11 cellular contexts compared by ENCODE assay signal in the genomic region with DNA sequence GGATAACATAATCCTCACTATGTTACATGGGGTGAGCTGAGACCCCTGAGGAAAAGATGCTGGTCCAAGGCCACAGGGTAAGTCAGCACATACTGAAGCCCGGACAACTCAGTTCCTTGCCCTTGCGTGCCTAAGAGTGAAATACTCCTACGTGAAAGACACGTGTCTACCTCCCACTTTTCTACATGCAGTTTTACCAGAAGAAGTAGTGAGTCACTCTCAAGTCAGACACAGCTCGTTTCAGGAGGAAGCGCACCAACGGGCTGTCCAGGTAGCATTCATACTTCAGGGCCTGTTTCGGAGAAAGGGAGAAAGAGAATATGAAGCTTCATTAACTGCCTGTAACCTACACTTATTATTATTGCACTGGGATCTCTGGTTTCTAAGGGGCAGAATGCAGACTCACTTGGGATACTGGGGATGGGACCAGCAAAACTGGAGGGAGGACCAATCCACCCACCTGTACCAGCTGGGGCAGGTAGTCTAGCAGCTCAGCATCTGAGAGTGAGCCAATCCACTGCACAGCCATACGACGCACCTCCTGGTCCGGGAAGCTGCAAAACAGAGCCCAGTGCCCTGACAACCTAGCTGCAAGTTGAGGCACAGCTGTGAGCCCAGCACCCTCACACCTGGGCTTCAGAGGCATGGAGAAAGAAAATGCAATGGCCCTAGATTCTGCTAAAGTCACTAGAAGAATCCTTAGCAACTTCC. TPM values are rescaled to one million over a fixed set of nuclear protein-coding genes. Genes with fewer than 3 reads are reported as not detected.
A peak's percentile ranks its signal among the peaks of the same experiment; 100 is the strongest.
DNase-seq lines count a peak whose midpoint lies in the region; ATAC-seq and TF ChIP-seq lines count a peak whose summit lies in the region.
"Had no signal": no experiment of that assay in that cellular context is flagged by ENCODE, and none has a peak within 500 bp of the region (broad histone marks: within the 10 kb centered on the region; RNA-seq: fewer than 3 reads in every experiment).

No MANE protein-coding gene starts in this region.

- H3K27me3 ChIP-seq in foreskin keratinocyte, result no peaks in the 10 kb centered on the region
- H3K27me3 ChIP-seq in subcutaneous abdominal adipose tissue (ENCODE audit: control insufficient read depth in 5 of 5, insufficient read depth in 4 of 5, low read length in 5 of 5), result no peaks in the 10 kb centered on the region
- H3K27me3 ChIP-seq in A673 (replicated peaks; ENCODE audit: insufficient read depth, low read depth, low read length, poor library complexity), result no peaks in the 10 kb centered on the region

- peak overlapping the region; percentile 63 for H3K27ac Mint-ChIP-seq in activated CD4-positive, alpha-beta memory T cell treated with anti-CD3 and anti-CD28 coated beads, Interleukin-2, amount 10 ng/mL, durations not matched to agents 7 days and 5 days
- H3K27ac Mint-ChIP-seq: dendritic cell treated with granulocyte-macrophage colony-stimulating factor and Interleukin-4, amounts not matched to agents 40 ng/mL and 50 ng/mL, for 4 days; T-cell had no signal

- peaks cover 25% of the 10 kb centered on the region for H3K4me1 ChIP-seq in foreskin keratinocyte
- peaks cover 9 to 67% (median 61%) of the 10 kb centered on the region in 5 donors for H3K4me1 ChIP-seq in subcutaneous abdominal adipose tissue (ENCODE audit: control insufficient read depth in 5 of 5, insufficient read depth in 5 of 5, low read length in 5 of 5)
- H3K4me1 ChIP-seq in A673 (ENCODE audit: insufficient read depth, low read length, poor library complexity, severe bottlenecking), result peaks cover 7% of the 10 kb centered on the region

- H3K9ac ChIP-seq in subcutaneous abdominal adipose tissue (ENCODE audit: low read length in 5 of 5), result peak overlapping the region in 1 of 5 donors; percentile 63

- no TSS peak for BruUV-seq in A673 (replicated peaks; lab: Mats Ljungman, UMichigan)

- peak; percentile 44 for DNase-seq in activated CD4-positive, alpha-beta T cell treated with anti-CD3 and anti-CD28 coated beads for 48 hours
- no peak for DNase-seq in activated CD4-positive, alpha-beta T cell treated with anti-CD3 and anti-CD28 coated beads, Interleukin-2, amount 50 U/mL, for 4 hours
- peak; percentile 26 for DNase-seq in activated CD4-positive, alpha-beta memory T cell treated with anti-CD3 and anti-CD28 coated beads, Interleukin-2, amount 10 ng/mL, durations not matched to agents 7 days and 5 days
- peak; percentile 79 to 89 for DNase-seq in foreskin keratinocyte
- DNase-seq in NCI-H510A (lab: John Stamatoyannopoulos, UW), result no peak
- DNase-seq in A673 (ENCODE audit: low spot score), result no peak
- DNase-seq: NCI-H774, T-cell had no signal

- H3K4me1 Mint-ChIP-seq in activated CD4-positive, alpha-beta memory T cell treated with anti-CD3 and anti-CD28 coated beads, Interleukin-2, amount 10 ng/mL, durations not matched to agents 7 days and 5 days, result peaks cover 43% of the 10 kb centered on the region

- no peak overlapping the region for H3K4me3 Mint-ChIP-seq in activated CD4-positive, alpha-beta memory T cell treated with anti-CD3 and anti-CD28 coated beads, Interleukin-2, amount 10 ng/mL, durations not matched to agents 7 days and 5 days
- H3K4me3 Mint-ChIP-seq: dendritic cell treated with granulocyte-macrophage colony-stimulating factor and Interleukin-4, amounts not matched to agents 40 ng/mL and 50 ng/mL, for 4 days; T-cell had no signal

- intact Hi-C loops in A673 (cut with micrococcal nuclease; ENCODE audit: unreplicated experiment), result loop anchor here (10.0 kb wide), 1 partner anchor 361 kb away; no protein-coding TSS in a partner anchor

- H3K9me3 ChIP-seq in subcutaneous abdominal adipose tissue (ENCODE audit: control insufficient read depth in 5 of 5, low read length in 5 of 5), result no peaks in the 10 kb centered on the region
- H3K9me3 ChIP-seq in A673 (ENCODE audit: low read depth, low read length, poor library complexity, severe bottlenecking), result no peaks in the 10 kb centered on the region

- no peak overlapping the region for H3K4me3 ChIP-seq in subcutaneous abdominal adipose tissue (ENCODE audit: low read depth in 1 of 5, low read length in 5 of 5)
- no peak overlapping the region for H3K4me3 ChIP-seq in A673 (ENCODE audit: low read depth, low read length, poor library complexity, severe bottlenecking)

- TF ChIP-seq CTCF in foreskin keratinocyte (conservative IDR thresholded peaks at IDR 0.05) (no peak), A673 (conservative IDR thresholded peaks at IDR 0.05; ENCODE audit: low read depth, low read length) (no peak)

- ATAC-seq in foreskin keratinocyte (peak; percentile 86), GM21447 (IDR thresholded peaks at IDR 0.05; ENCODE audit: unreplicated experiment) (no peak)
- ATAC-seq: T-cell had no signal

- no peaks in the 10 kb centered on the region for H3K9me3 Mint-ChIP-seq in activated CD4-positive, alpha-beta memory T cell treated with anti-CD3 and anti-CD28 coated beads, Interleukin-2, amount 10 ng/mL, durations not matched to agents 7 days and 5 days
- H3K9me3 Mint-ChIP-seq: dendritic cell treated with granulocyte-macrophage colony-stimulating factor and Interleukin-4, amounts not matched to agents 40 ng/mL and 50 ng/mL, for 4 days; T-cell had no signal

- H3K36me3 ChIP-seq in subcutaneous abdominal adipose tissue (ENCODE audit: control insufficient read depth in 5 of 5, insufficient read depth in 5 of 5, low read length in 5 of 5), result peaks cover 3 to 91% (median 76%) of the 10 kb centered on the region in 5 donors
- H3K36me3 ChIP-seq in A673 (ENCODE audit: insufficient read depth, low read length, poor library complexity, severe bottlenecking), result peaks cover 15% of the 10 kb centered on the region

- CTCF ChIA-PET in activated CD4-positive, alpha-beta memory T cell treated with anti-CD3 and anti-CD28 coated beads, Interleukin-2, amount 10 ng/mL, durations not matched to agents 7 days and 5 days (lab: Charles Lee), result interaction anchor here (0.9 to 6.2 kb wide), 9 partner anchors 9 to 363 kb away, joined by 3 to 46 read pairs (median 8); a partner anchor contains a TSS
- CTCF ChIA-PET in A673 (lab: Charles Lee), result interaction anchor here (0.6 kb wide), 1 partner anchor 37 kb away, joined by 5 read pairs; no protein-coding TSS in a partner anchor

- peaks cover 64% of the 10 kb centered on the region for H3K36me3 Mint-ChIP-seq in activated CD4-positive, alpha-beta memory T cell treated with anti-CD3 and anti-CD28 coated beads, Interleukin-2, amount 10 ng/mL, durations not matched to agents 7 days and 5 days (ENCODE audit: low read depth)

- no peaks in the 10 kb centered on the region for H3K27me3 Mint-ChIP-seq in activated CD4-positive, alpha-beta memory T cell treated with anti-CD3 and anti-CD28 coated beads, Interleukin-2, amount 10 ng/mL, durations not matched to agents 7 days and 5 days
- H3K27me3 Mint-ChIP-seq: dendritic cell treated with granulocyte-macrophage colony-stimulating factor and Interleukin-4, amounts not matched to agents 40 ng/mL and 50 ng/mL, for 4 days; T-cell had no signal

- H3K27ac ChIP-seq in foreskin keratinocyte, result peak overlapping the region; percentile 52
- peak overlapping the region; percentile 84 for H3K27ac ChIP-seq in subcutaneous abdominal adipose tissue (ENCODE audit: low read depth, low read length)
- no peak overlapping the region for H3K27ac ChIP-seq in A673 (ENCODE audit: low read depth, low read length, poor library complexity, severe bottlenecking)

- POLR2A ChIA-PET in activated CD4-positive, alpha-beta memory T cell treated with anti-CD3 and anti-CD28 coated beads, Interleukin-2, amount 10 ng/mL, durations not matched to agents 7 days and 5 days (lab: Charles Lee), result interaction anchor here (0.8 to 2.1 kb wide), 4 partner anchors 9 to 117 kb away, joined by 3 to 17 read pairs (median 4); a partner anchor contains a TSS
- POLR2A ChIA-PET in A673 (lab: Charles Lee; ENCODE audit: low non-redundant PET), result no interaction called here

RNA-seq across cellular contexts. Expression of a gene that starts 32.4 kb away (rescaled TPM):
- 10 to 100 TPM; 76.0 to 76.1 TPM for total RNA-seq in activated CD4-positive, alpha-beta memory T cell treated with anti-CD3 and anti-CD28 coated beads, Interleukin-2, amount 10 ng/mL, durations not matched to agents 7 days and 5 days
- total RNA-seq in foreskin keratinocyte, result 28.8 TPM in 2 replicates
- 7.0 and 8.8 TPM in 2 replicates for polyA plus RNA-seq in foreskin keratinocyte
- total RNA-seq in A673 (2021), result 46.9 and 52.5 TPM in 2 replicates

RNA-seq across cellular contexts. Expression of a gene that starts 50.6 kb away (rescaled TPM):
- total RNA-seq in activated CD4-positive, alpha-beta memory T cell treated with anti-CD3 and anti-CD28 coated beads, Interleukin-2, amount 10 ng/mL, durations not matched to agents 7 days and 5 days, result 10 to 100 TPM; 31.0 to 32.0 TPM
- total RNA-seq in foreskin keratinocyte, result 3.0 and 3.6 TPM in 2 replicates
- polyA plus RNA-seq in foreskin keratinocyte, result 0.58 and 0.69 TPM in 2 replicates
- total RNA-seq in A673 (2021), result 18.0 and 25.5 TPM in 2 replicates

Comparison
In these comparisons a context has a peak if more than half of its experiments do, and no peak if none do; other contexts are left out.
1. DNase-seq: peak in activated CD4-positive, alpha-beta T cell treated with anti-CD3 and anti-CD28 coated beads for 48 hours (single experiment), activated CD4-positive, alpha-beta memory T cell treated with anti-CD3 and anti-CD28 coated beads, Interleukin-2, amount 10 ng/mL, durations not matched to agents 7 days and 5 days (single experiment) and foreskin keratinocyte (2 of 2); none in activated CD4-positive, alpha-beta T cell treated with anti-CD3 and anti-CD28 coated beads, Interleukin-2, amount 50 U/mL, for 4 hours (0 of 2), NCI-H510A (single experiment) and A673 (single experiment).